14 cellular contexts compared by ENCODE assay signal in the genomic region with DNA sequence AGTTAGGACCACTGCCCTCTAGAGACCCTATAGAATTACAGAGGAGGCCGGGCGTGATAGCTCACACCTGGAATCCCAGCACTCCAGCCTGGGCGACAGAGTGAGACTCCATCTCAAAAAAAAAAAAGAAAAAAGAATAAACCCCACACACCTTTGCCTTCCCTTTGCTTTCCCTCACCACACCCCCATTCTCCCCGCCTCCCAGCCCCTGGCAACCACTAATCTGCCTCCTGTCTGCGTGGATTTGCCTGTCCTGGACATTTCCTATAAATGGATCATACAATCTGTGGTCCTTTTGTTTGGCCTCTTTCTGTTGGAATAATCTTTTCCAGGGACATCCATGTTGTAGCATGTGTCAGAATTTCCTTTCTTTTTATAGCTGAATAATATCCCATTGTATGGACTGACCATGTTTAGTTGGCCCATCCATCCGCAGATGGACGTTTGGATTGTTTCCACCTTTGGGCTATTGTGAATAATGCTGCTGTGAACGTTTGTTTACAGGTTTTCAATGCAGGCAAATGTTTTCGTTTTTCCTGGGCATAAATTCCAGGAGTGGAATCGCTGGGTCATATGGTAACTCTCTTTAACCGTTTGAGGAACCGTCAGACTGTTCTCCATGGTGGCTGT. TPM values are rescaled to one million over a fixed set of nuclear protein-coding genes. Genes with fewer than 3 reads are reported as not detected.
DNase-seq lines count a peak whose midpoint lies in the region; ATAC-seq and TF ChIP-seq lines count a peak whose summit lies in the region.
"Had no signal": no experiment of that assay in that cellular context is flagged by ENCODE, and none has a peak within 500 bp of the region (broad histone marks: within the 10 kb centered on the region; RNA-seq: fewer than 3 reads in every experiment).

No MANE protein-coding gene starts in this region.

- H3K36me3 Mint-ChIP-seq in CD8-positive, alpha-beta T cell, result peaks cover 43% of the 10 kb centered on the region
- H3K36me3 Mint-ChIP-seq in effector memory CD8-positive, alpha-beta T cell (ENCODE audit: insufficient read depth), result peaks cover 21% of the 10 kb centered on the region

- H3K27me3 Mint-ChIP-seq in CD8-positive, alpha-beta T cell (ENCODE audit: low read depth), result no peaks in the 10 kb centered on the region
- no peaks in the 10 kb centered on the region for H3K27me3 Mint-ChIP-seq in effector memory CD8-positive, alpha-beta T cell

- peaks cover 28% of the 10 kb centered on the region for H3K4me1 Mint-ChIP-seq in CD8-positive, alpha-beta T cell (ENCODE audit: low read depth)
- peaks cover 25 to 35% of the 10 kb centered on the region in 2 donors for H3K4me1 Mint-ChIP-seq in effector memory CD8-positive, alpha-beta T cell (ENCODE audit: low read depth in 2 of 2)

- no peak overlapping the region for H3K4me3 Mint-ChIP-seq in CD8-positive, alpha-beta T cell
- peak overlapping the region in 1 of 2 donors; percentile 72 for H3K4me3 Mint-ChIP-seq in effector memory CD8-positive, alpha-beta T cell

- peak overlapping the region; percentile 37 for H3K27ac Mint-ChIP-seq in CD8-positive, alpha-beta T cell
- peak overlapping the region; percentile 77 to 87 for H3K27ac Mint-ChIP-seq in effector memory CD8-positive, alpha-beta T cell

- no peaks in the 10 kb centered on the region for H3K27me3 ChIP-seq in CD8-positive, alpha-beta T cell (ENCODE audit: insufficient read depth, low read length)
- no peaks in the 10 kb centered on the region for H3K27me3 ChIP-seq in osteoblast (ENCODE audit: insufficient read depth, low read length)
- H3K27me3 ChIP-seq: colonic mucosa, right lobe of liver had no signal

- peaks cover 61% of the 10 kb centered on the region for H4K20me1 ChIP-seq in osteoblast (ENCODE audit: insufficient read depth, low read length)

- H2AFZ ChIP-seq in osteoblast (ENCODE audit: low read length), result no peak overlapping the region

- no peak overlapping the region for H3K27ac ChIP-seq in CD8-positive, alpha-beta T cell (ENCODE audit: low read depth, low read length)
- H3K27ac ChIP-seq in RWPE1 (peak overlapping the region; percentile 16), osteoblast (ENCODE audit: low read depth, low read length) (peak overlapping the region; percentile 77)
- H3K27ac ChIP-seq: colonic mucosa, right lobe of liver had no signal

- no peak for DNase-seq in CD8-positive, alpha-beta T cell
- no peak for DNase-seq in RWPE1 (ENCODE audit: low spot score)
- no peak for DNase-seq in effector memory CD8-positive, alpha-beta T cell
- peak; percentile 22 for DNase-seq in osteoblast (ENCODE audit: insufficient read length, low spot score, missing footprints)
- DNase-seq: colonic mucosa, GDM1, NCI-H1105 treated with DMSO at 0.1 percent for 48 hours, NCI-H2227 treated with DMSO at 0.1 percent for 48 hours, right lobe of liver, SW 1271 had no signal

- peaks cover 8% of the 10 kb centered on the region for H3K4me1 ChIP-seq in CD8-positive, alpha-beta T cell (ENCODE audit: insufficient read depth, low read length)
- peaks cover 35% of the 10 kb centered on the region for H3K4me1 ChIP-seq in osteoblast (ENCODE audit: insufficient read depth, low read length)
- H3K4me1 ChIP-seq: colonic mucosa had no signal

- TF ChIP-seq CTCF in CD8-positive, alpha-beta T cell (IDR thresholded peaks at IDR 0.05), result no peak
- no peak for TF ChIP-seq CTCF in RWPE1 (conservative IDR thresholded peaks at IDR 0.05; ENCODE audit: low read depth)
- TF ChIP-seq CTCF in osteoblast (IDR thresholded peaks at IDR 0.05; ENCODE audit: extremely low read depth, low read depth, low read length), result no peak

- H3K79me2 ChIP-seq in osteoblast (ENCODE audit: insufficient read depth, low read length), result peaks cover 89% of the 10 kb centered on the region

- no peak overlapping the region for H3K4me2 ChIP-seq in osteoblast (ENCODE audit: insufficient read depth, low read length)

- intact Hi-C loops in CD8-positive, alpha-beta T cell (cut with DNase I, micrococcal nuclease), result loop anchor here in 1 of 2 experiments (2.0 kb wide), 1 partner anchor 15 kb away; a partner anchor contains a TSS

- ATAC-seq in CD8-positive, alpha-beta T cell, result no peak
- ATAC-seq in effector memory CD8-positive, alpha-beta T cell (replicated peaks), result no peak
- no peak for ATAC-seq in HG03175 (IDR thresholded peaks at IDR 0.05; ENCODE audit: unreplicated experiment)
- ATAC-seq in HG02884 (IDR thresholded peaks at IDR 0.05; ENCODE audit: unreplicated experiment), result no peak
- ATAC-seq in HG02678 (IDR thresholded peaks at IDR 0.05; ENCODE audit: unreplicated experiment), result no peak
- ATAC-seq: right lobe of liver had no signal

- CTCF ChIA-PET in CD8-positive, alpha-beta T cell (lab: Charles Lee), result interaction anchor here (0.6 to 2.3 kb wide), 3 partner anchors 28 to 156 kb away, joined by 3 to 8 read pairs (median 3); no protein-coding TSS in a partner anchor
- CTCF ChIA-PET in RWPE1 (lab: Yijun Ruan, JAX), result interaction anchor here (0.6 to 0.7 kb wide), 3 partner anchors 50 to 1777 kb away, joined by 3 to 4 read pairs (median 3); no protein-coding TSS in a partner anchor

- no peak overlapping the region for H3K4me3 ChIP-seq in CD8-positive, alpha-beta T cell (ENCODE audit: low read depth, low read length)
- no peak overlapping the region for H3K4me3 ChIP-seq in osteoblast (ENCODE audit: insufficient read depth, low read length)
- H3K4me3 ChIP-seq: colonic mucosa, right lobe of liver had no signal

- no peaks in the 10 kb centered on the region for H3K9me3 Mint-ChIP-seq in CD8-positive, alpha-beta T cell
- H3K9me3 Mint-ChIP-seq in effector memory CD8-positive, alpha-beta T cell, result no peaks in the 10 kb centered on the region

- POLR2A ChIA-PET in CD8-positive, alpha-beta T cell (lab: Charles Lee), result no interaction called here
- POLR2A ChIA-PET in RWPE1 (lab: Yijun Ruan, JAX; ENCODE audit: low non-redundant PET), result no interaction called here

- no peaks in the 10 kb centered on the region for H3K9me3 ChIP-seq in CD8-positive, alpha-beta T cell (ENCODE audit: low read length)
- no peaks in the 10 kb centered on the region for H3K9me3 ChIP-seq in osteoblast (ENCODE audit: low read depth, low read length)
- H3K9me3 ChIP-seq: colonic mucosa, right lobe of liver had no signal

- peaks cover 18% of the 10 kb centered on the region for H3K36me3 ChIP-seq in CD8-positive, alpha-beta T cell (ENCODE audit: insufficient read depth, low read length)
- peaks cover 35% of the 10 kb centered on the region for H3K36me3 ChIP-seq in osteoblast (ENCODE audit: insufficient read depth, low read length)
- H3K36me3 ChIP-seq: colonic mucosa had no signal

RNA-seq across cellular contexts. Expression of a gene that starts 15.3 kb away (rescaled TPM):
- total RNA-seq in CD8-positive, alpha-beta T cell, result 10 to 100 TPM; 16.8 to 20.8 TPM
- total RNA-seq in osteoblast, result 53.9 and 62.5 TPM in 2 replicates

RNA-seq across cellular contexts. Expression of a gene that starts 16.8 kb away (rescaled TPM):
- 10 to 100 TPM; 76.4 to 77.2 TPM for total RNA-seq in CD8-positive, alpha-beta T cell
- 18.6 and 29.7 TPM in 2 replicates for total RNA-seq in osteoblast

RNA-seq across cellular contexts. Expression of a gene that starts 16.8 kb away (rescaled TPM):
- 10 to 100 TPM; 35.7 to 37.5 TPM for total RNA-seq in CD8-positive, alpha-beta T cell
- total RNA-seq in osteoblast, result 78.4 and 81.1 TPM in 2 replicates

RNA-seq across cellular contexts. Expression of a gene that starts 16.9 kb away (rescaled TPM):
- 100 to 1,000 TPM; 223 to 229 TPM for total RNA-seq in CD8-positive, alpha-beta T cell
- 14.8 and 15.9 TPM in 2 replicates for total RNA-seq in osteoblast

RNA-seq across cellular contexts. Expression of a gene that starts 30.7 kb away (rescaled TPM):
- under 1 TPM; 0.81 to 0.92 TPM for total RNA-seq in CD8-positive, alpha-beta T cell
- total RNA-seq in osteoblast, result 0.29 and 0.36 TPM in 2 replicates
- total RNA-seq: myocyte had no signal
